ENCODE assay signal across 8 cellular contexts in genomic region chrX:129115104-129115503, GRCh38.
A peak's percentile ranks its signal among the peaks of the same experiment; 100 is the strongest.
DNase-seq lines count a peak whose midpoint lies in the region; ATAC-seq and TF ChIP-seq lines count a peak whose summit lies in the region.

No MANE protein-coding gene starts in this region.

- WGBS in transverse colon (ENCODE audit: low coverage in 1 of 2), 2 donors: 33% methylated on average over 1 of the region's 1 CpG; no CpG with 5 or more reads in 1 of the 2 donors

- no peaks in the 10 kb centered on the region for H3K4me1 Mint-ChIP-seq in natural killer cell treated with Interleukin-12 subunit alpha and Interleukin-12 subunit beta and Interleukin-15 and Interleukin-18, amount 100 ng/mL, for 72 hours (ENCODE audit: low read depth in 2 of 2)

- H3K4me3 ChIP-seq in choroid plexus epithelial cell (ENCODE audit: low read depth, low read length) (no peak overlapping the region), transverse colon (no peak overlapping the region)

- H3K27ac Mint-ChIP-seq in natural killer cell treated with Interleukin-12 subunit alpha and Interleukin-12 subunit beta and Interleukin-15 and Interleukin-18, amount 100 ng/mL, for 72 hours: no peak overlapping the region

- no peaks in the 10 kb centered on the region for H3K9me3 ChIP-seq in transverse colon

- TF ChIP-seq EP300 in transverse colon (IDR thresholded peaks at IDR 0.05; ENCODE audit: low read depth): no peak

- no peak overlapping the region for H3K4me3 Mint-ChIP-seq in natural killer cell treated with Interleukin-12 subunit alpha and Interleukin-12 subunit beta and Interleukin-15 and Interleukin-18, amount 100 ng/mL, for 72 hours

- H3K9me3 Mint-ChIP-seq in natural killer cell treated with Interleukin-12 subunit alpha and Interleukin-12 subunit beta and Interleukin-15 and Interleukin-18, amount 100 ng/mL, for 72 hours: no peaks in the 10 kb centered on the region

- intact Hi-C loops in transverse colon (cut with DNase I; ENCODE audit: low total_unique reads): no loop called here

- no peak for TF ChIP-seq CTCF in choroid plexus epithelial cell (conservative IDR thresholded peaks at IDR 0.05; ENCODE audit: low read depth, low read length)
- no peak for TF ChIP-seq CTCF in transverse colon (IDR thresholded peaks at IDR 0.05)

- H3K27ac ChIP-seq in transverse colon: no peak overlapping the region

- peaks cover 0 to 18% of the 10 kb centered on the region in 2 donors for H3K27me3 Mint-ChIP-seq in natural killer cell treated with Interleukin-12 subunit alpha and Interleukin-12 subunit beta and Interleukin-15 and Interleukin-18, amount 100 ng/mL, for 72 hours

- no peaks in the 10 kb centered on the region for H3K36me3 ChIP-seq in transverse colon

- in situ Hi-C loops in transverse colon (cut with MboI; ENCODE audit: low pct_ligation_motif_present in 1 of 4, low pct_unique_long_range_greater_than_20kb in 1 of 4, low sequenced_read_pairs in 3 of 4): no loop called here

- H3K36me3 Mint-ChIP-seq in natural killer cell treated with Interleukin-12 subunit alpha and Interleukin-12 subunit beta and Interleukin-15 and Interleukin-18, amount 100 ng/mL, for 72 hours: no peaks in the 10 kb centered on the region

- DNase-seq in stimulated activated CD4-positive, alpha-beta T cell treated with anti-CD3 and anti-CD28 coated beads, Interleukin-1b, Interleukin-23, amount 100 ng/mL, for 48 hours: peak; percentile 3
- no peak for DNase-seq in stimulated activated CD4-positive, alpha-beta T cell treated with anti-CD3 and anti-CD28 coated beads, Interleukin-4, amount 100 ng/mL, for 1 hour
- DNase-seq in NCI-H2081 (lab: John Stamatoyannopoulos, UW): peak; percentile 48 to 68
- DNase-seq in choroid plexus epithelial cell (ENCODE audit: low read depth): peak; percentile 5
- peak; percentile 14 for DNase-seq in transverse colon
- DNase-seq in natural killer cell treated with Interleukin-12 subunit alpha and Interleukin-12 subunit beta and Interleukin-15 and Interleukin-18, amount 100 ng/mL, for 72 hours (ENCODE audit: low spot score): no peak

- ATAC-seq in HG02759 (IDR thresholded peaks at IDR 0.05; ENCODE audit: unreplicated experiment) (peak; percentile 82), esophagus mucosa (no peak)
- ATAC-seq in natural killer cell treated with Interleukin-12 subunit alpha and Interleukin-12 subunit beta and Interleukin-15 and Interleukin-18, amount 100 ng/mL, for 72 hours: no peak

- H3K4me1 ChIP-seq in transverse colon: no peaks in the 10 kb centered on the region

- H3K27me3 ChIP-seq in transverse colon: no peaks in the 10 kb centered on the region

- TF ChIP-seq POLR2A in transverse colon (IDR thresholded peaks at IDR 0.05): no peak

Comparison
In these comparisons a context has a peak if more than half of its experiments do, and no peak if none do; other contexts are left out.
1. DNase-seq: peak in stimulated activated CD4-positive, alpha-beta T cell treated with anti-CD3 and anti-CD28 coated beads, Interleukin-1b, Interleukin-23, amount 100 ng/mL, for 48 hours (single experiment), NCI-H2081 (2 of 2), choroid plexus epithelial cell (single experiment) and transverse colon (single experiment); none in stimulated activated CD4-positive, alpha-beta T cell treated with anti-CD3 and anti-CD28 coated beads, Interleukin-4, amount 100 ng/mL, for 1 hour (single experiment) and natural killer cell treated with Interleukin-12 subunit alpha and Interleukin-12 subunit beta and Interleukin-15 and Interleukin-18, amount 100 ng/mL, for 72 hours (single experiment).